In the genomic region with DNA sequence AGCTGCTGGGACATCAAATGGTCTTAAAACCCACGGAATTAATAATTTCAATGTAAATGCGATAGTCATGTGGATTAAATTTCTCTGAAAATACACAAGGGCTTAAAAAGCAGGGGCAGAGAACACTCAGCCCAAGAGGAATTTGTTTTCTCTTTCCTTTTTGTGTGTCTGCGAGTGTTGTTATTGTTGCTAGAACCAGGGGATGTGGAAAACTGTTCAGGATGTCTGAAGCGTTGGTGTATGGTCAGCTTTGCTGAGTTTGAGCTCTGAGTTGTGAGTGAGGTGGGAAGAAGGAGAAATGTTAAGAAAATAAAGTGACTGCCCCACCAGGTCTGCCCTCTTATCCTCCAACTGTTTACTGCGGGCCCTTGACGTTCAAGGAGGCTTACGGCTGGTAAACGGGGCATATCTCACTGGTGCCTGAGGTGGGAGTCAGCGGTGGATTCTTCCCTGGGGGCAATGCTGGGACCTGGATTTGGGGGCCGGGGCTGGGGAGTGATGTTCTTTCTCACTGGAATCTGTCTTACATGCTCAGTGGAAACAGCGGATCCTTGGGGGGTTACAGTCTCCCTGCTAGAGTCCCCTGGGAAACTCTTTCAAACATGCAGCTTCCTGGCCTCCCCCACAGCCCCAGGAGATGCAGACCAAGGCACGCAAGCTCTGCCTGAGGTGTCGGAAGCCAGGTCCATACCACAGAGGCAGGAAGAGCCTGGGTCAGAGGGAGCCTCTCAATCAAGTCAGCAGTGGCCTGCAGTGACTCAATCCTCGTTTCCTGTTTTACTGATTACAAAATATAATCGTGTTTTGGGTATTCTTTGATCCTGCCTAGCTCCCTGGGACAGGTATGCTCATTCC, we compare ENCODE assay signal across 10 cellular contexts. TPM values are rescaled to one million over a fixed set of nuclear protein-coding genes. Genes with fewer than 3 reads are reported as not detected.
DNase-seq lines count a peak whose midpoint lies in the region; ATAC-seq and TF ChIP-seq lines count a peak whose summit lies in the region.
"Had no signal": no experiment of that assay in that cellular context is flagged by ENCODE, and none has a peak within 500 bp of the region (broad histone marks: within the 10 kb centered on the region; RNA-seq: fewer than 3 reads in every experiment).

No MANE protein-coding gene starts in this region.

- H3K36me3 ChIP-seq in IMR-90 (ENCODE audit: control insufficient read depth, insufficient read depth, low read length) = no peaks in the 10 kb centered on the region

- peak overlapping the region; percentile 57; the same call in 1 of the 2 replicates for H4K5ac ChIP-seq in IMR-90 (ENCODE audit: low read depth, low read length)

- intact Hi-C loops in IMR-90 (cut with micrococcal nuclease) (no loop called here), sciatic nerve (cut with DNase I) (no loop called here)

- WGBS in IMR-90 (ENCODE audit: extremely low coverage in 2 of 2, insufficient read length in 1 of 2), 2 experiments = 100% methylated on average over 1 of the region's 15 CpGs; no CpG with 5 or more reads in 1 of the 2 experiments

- H3K4me1 ChIP-seq in IMR-90 (ENCODE audit: control insufficient read depth, insufficient read depth, low read length) = peaks cover 24% of the 10 kb centered on the region

- H3K27me3 ChIP-seq in IMR-90 (ENCODE audit: control insufficient read depth, insufficient read depth, low read length) = no peaks in the 10 kb centered on the region

- H3K9ac ChIP-seq in IMR-90 (ENCODE audit: low read depth, low read length) = 0 out of 2 replicates have a peak overlapping the region, but pooled peaks have one; percentile 12

- ATAC-seq in IMR-90 (ENCODE audit: low read depth) (peak; percentile 70), sciatic nerve (no peak)
- ATAC-seq: naive thymus-derived CD8-positive, alpha-beta T cell had no signal

- peak overlapping the region; percentile 70 to 90 for H4K8ac ChIP-seq in IMR-90 (ENCODE audit: low read depth in 2 of 2, low read length in 2 of 2)

- no peaks in the 10 kb centered on the region for H3K9me3 ChIP-seq in IMR-90 (ENCODE audit: control insufficient read depth, insufficient read depth, low read length)

- H3K79me1 ChIP-seq in IMR-90 (ENCODE audit: low read depth in 1 of 2, low read length in 2 of 2) = peaks cover 0 to 42% of the 10 kb centered on the region in 2 experiments; a peak in 2 of 4 replicates

- peak overlapping the region; percentile 69 for H3K27ac ChIP-seq in IMR-90 (ENCODE audit: insufficient read depth, low read length)

- peak overlapping the region; percentile 93 for H2AK5ac ChIP-seq in IMR-90 (ENCODE audit: low read depth, low read length)

- no TSS peak for BruUV-seq in IMR-90 (replicated peaks; lab: Mats Ljungman, UMichigan)

- no peak for TF ChIP-seq CTCF in IMR-90 (conservative IDR thresholded peaks at IDR 0.05; ENCODE audit: low read depth, low read length)

- peak overlapping the region; percentile 79 for H3K14ac ChIP-seq in IMR-90 (replicated peaks; ENCODE audit: low read depth, low read length)

- H2AFZ ChIP-seq in IMR-90 (replicated peaks; ENCODE audit: low read length, poor library complexity) = peak overlapping the region; percentile 51

- CTCF ChIA-PET in IMR-90 (lab: Yijun Ruan, JAX) = interaction anchor here (0.5 to 1.3 kb wide), 5 partner anchors 23 to 319 kb away, joined by 3 to 5 read pairs (median 3); no protein-coding TSS in a partner anchor

- no peak overlapping the region for H3K56ac ChIP-seq in IMR-90 (ENCODE audit: extremely low read depth, insufficient read depth, low read length)

- peak overlapping the region; percentile 89 for H3K4ac ChIP-seq in IMR-90 (ENCODE audit: low read depth, low read length)

- POLR2A ChIA-PET in IMR-90 (lab: Charles Lee; ENCODE audit: unreplicated experiment) = no interaction called here

- dilution Hi-C loops in IMR-90 (cut with HindIII; ENCODE audit: low sequenced_read_pairs, unreplicated experiment) = no loop called here

- H3K23ac ChIP-seq in IMR-90 (ENCODE audit: low read depth, low read length) = peak overlapping the region; percentile 69; the same call in 1 of the 2 replicates

- peak overlapping the region; percentile 87 for H4K91ac ChIP-seq in IMR-90 (ENCODE audit: insufficient read depth, low read depth, low read length)

- peak; percentile 51 for DNase-seq in GM19238 (ENCODE audit: insufficient read length, low spot score)
- peak; percentile 74 for DNase-seq in IMR-90
- DNase-seq in astrocyte of the hippocampus (ENCODE audit: low read depth, low spot score) = peak; percentile 50
- peak; percentile 37 for DNase-seq in sciatic nerve (ENCODE audit: low spot score)
- DNase-seq in Ammon's horn (ENCODE audit: low spot score) = no peak
- no peak for DNase-seq in NCI-H82 treated with DMSO at 0.1 percent for 48 hours (lab: John Stamatoyannopoulos, UW; ENCODE audit: unreplicated experiment)
- no peak for DNase-seq in HuH-7.5 (ENCODE audit: low spot score)
- DNase-seq in NCI-H524 (lab: John Stamatoyannopoulos, UW) = no peak

- TF ChIP-seq RAD21 in IMR-90 (IDR thresholded peaks at IDR 0.05; ENCODE audit: low read length) = no peak

- no peak overlapping the region for H3K4me3 ChIP-seq in IMR-90 (ENCODE audit: insufficient read depth, low read depth, low read length)

- no peak for TF ChIP-seq POLR2A in IMR-90 (IDR thresholded peaks at IDR 0.05; ENCODE audit: low read depth, low read length)

- H2BK20ac ChIP-seq in IMR-90 (ENCODE audit: low read depth, low read length) = peak overlapping the region; percentile 53

- H3K4me2 ChIP-seq in IMR-90 (ENCODE audit: low read depth, low read length) = no peak overlapping the region; the same call in 1 of the 2 replicates

- H2AK9ac ChIP-seq in IMR-90 (replicated peaks; ENCODE audit: low read depth, low read length, poor library complexity) = peak overlapping the region; percentile 75

- H2BK120ac ChIP-seq in IMR-90 (ENCODE audit: low read depth, low read length) = peak overlapping the region; percentile 90

- no peaks in the 10 kb centered on the region for H4K20me1 ChIP-seq in IMR-90 (ENCODE audit: insufficient read depth, low read length)

- peaks cover 40% of the 10 kb centered on the region for H3K9me1 ChIP-seq in IMR-90 (ENCODE audit: insufficient read depth, low read length)

- in situ Hi-C loops in IMR-90 (cut with MboI; ENCODE audit: low sequenced_read_pairs) = no loop called here

- H3K18ac ChIP-seq in IMR-90 (ENCODE audit: low read depth, low read length) = peak overlapping the region; percentile 24

- peak overlapping the region; percentile 85; the same call in 1 of the 3 replicates for H2BK15ac ChIP-seq in IMR-90 (ENCODE audit: low read depth, low read length)

- H2BK5ac ChIP-seq in IMR-90 (ENCODE audit: low read depth, low read length, poor library complexity, severe bottlenecking) = peak overlapping the region; percentile 79

TF ChIP-seq in IMR-90, 13 proteins besides CTCF, POLR2A, EP300 and RAD21:
- TF ChIP-seq FOS (IDR thresholded peaks at IDR 0.05; ENCODE audit: low read depth, low read length) (0 out of 2 replicates have a peak, but pooled peaks have one; percentile 18), CEBPB (IDR thresholded peaks at IDR 0.05; ENCODE audit: low read depth, low read length) (peak; percentile 27; the same call in 1 of the 2 replicates), BHLHE40 (IDR thresholded peaks at IDR 0.05; ENCODE audit: low read depth, low read length) (0 out of 2 replicates have a peak, but pooled peaks have one; percentile 2), RFX5 (IDR thresholded peaks at IDR 0.05; ENCODE audit: low read depth, low read length) (no peak)

RNA-seq across cellular contexts. Expression of gene ITGA11, which starts 41.8 kb away (rescaled TPM):
- total RNA-seq in IMR-90 (2012; rRNA removed) (2.5 and 4.1 TPM in 2 replicates), sciatic nerve (10.3 TPM)
- 5.6 and 6.6 TPM in 2 replicates for polyA plus RNA-seq in IMR-90 (2012; rRNA removed)
- 3.0 and 5.8 TPM in 2 replicates for polyA plus RNA-seq in IMR-90 (2012; cell fraction: cytosol; rRNA removed)
- 6.2 and 6.6 TPM in 2 replicates for polyA plus RNA-seq in IMR-90 (2012; cell fraction: nucleus; rRNA removed; ENCODE audit: low replicate concordance)
- total RNA-seq: SK-MEL-5 had no signal

Comparison
In these comparisons a context has a peak if more than half of its experiments do, and no peak if none do; other contexts are left out.
1. DNase-seq: peak in GM19238 (single experiment), IMR-90 (single experiment), astrocyte of the hippocampus (single experiment) and sciatic nerve (single experiment); none in Ammon's horn (single experiment), NCI-H82 treated with DMSO at 0.1 percent for 48 hours (single experiment), HuH-7.5 (single experiment) and NCI-H524 (0 of 2).